Comparison of ENCODE assay signal across 1 cellular context in the genomic region with DNA sequence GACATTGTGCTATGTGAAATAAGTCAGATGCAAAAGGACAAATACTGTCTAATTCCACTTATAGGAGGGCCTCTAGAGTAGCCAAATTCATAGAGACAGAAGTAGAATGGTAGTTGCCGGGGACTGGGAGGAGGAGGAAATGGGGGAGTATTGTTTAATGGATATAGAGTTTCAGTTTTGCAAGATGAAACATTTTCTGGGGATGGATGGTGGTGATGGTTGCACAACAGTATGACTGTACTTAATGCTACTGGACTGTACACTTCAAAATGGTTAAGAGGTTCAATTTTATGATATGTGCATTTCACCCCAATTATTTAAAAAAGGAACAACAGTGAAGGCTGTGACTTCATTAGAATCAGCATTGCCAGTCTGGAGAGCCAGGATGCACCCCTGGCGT.
TF ChIP-seq lines count a peak whose summit lies in the region.

No MANE protein-coding gene starts in this region.

TF ChIP-seq in IMR-90, 13 proteins besides CTCF, POLR2A, EP300 and RAD21:
- TF ChIP-seq NFE2L2 (IDR thresholded peaks at IDR 0.05; ENCODE audit: low read depth, low read length) (no peak), CEBPB (IDR thresholded peaks at IDR 0.05; ENCODE audit: low read depth, low read length) (peak; percentile 99), FOS (IDR thresholded peaks at IDR 0.05; ENCODE audit: low read depth, low read length) (peak; percentile 64; the same call in 1 of the 2 replicates)
